ENCODE assay signal across 13 cellular contexts in the genomic region with DNA sequence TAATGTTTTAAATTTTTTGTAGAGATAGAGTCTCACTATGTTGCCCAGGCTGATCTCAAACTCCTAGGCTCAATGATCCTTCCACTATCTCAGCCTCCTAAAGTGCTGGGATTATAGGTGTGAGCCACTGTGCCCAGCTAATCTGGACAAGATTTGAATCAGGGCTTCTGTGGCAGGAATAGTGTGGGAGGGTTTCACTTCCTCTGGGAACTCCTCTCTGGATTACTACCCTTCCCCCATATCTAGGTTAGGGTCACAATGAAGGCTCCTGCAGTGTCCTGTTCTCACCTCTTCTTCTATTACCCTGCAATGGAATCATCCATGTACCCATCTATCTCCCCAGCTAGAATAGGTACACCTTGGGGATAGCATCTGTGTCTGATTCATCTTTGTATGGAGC.
"Had no signal": no experiment of that assay in that cellular context is flagged by ENCODE, and none has a peak within 500 bp of the region (broad histone marks: within the 10 kb centered on the region; RNA-seq: fewer than 3 reads in every experiment).

No MANE protein-coding gene starts in this region.

- DNase-seq: activated CD4-positive, alpha-beta T cell treated with anti-CD3 and anti-CD28 coated beads for 1 hour; activated CD4-positive, alpha-beta T cell treated with anti-CD3 and anti-CD28 coated beads, Interleukin-2, amount 50 U/mL, for 48 hours; activated naive CD4-positive, alpha-beta T cell treated with anti-CD3 and anti-CD28 coated beads, Interleukin-2, amount 10 ng/mL, durations not matched to agents 7 days and 5 days; activated T-cell treated with anti-CD3 and anti-CD28 coated beads, Interleukin-2, amount 50 U/mL, for 1 hour; stimulated activated CD4-positive, alpha-beta T cell treated with anti-CD3 and anti-CD28 coated beads, Interleukin-1b, Interleukin-23, amount 100 ng/mL, for 48 hours; T1000 had no signal

- H3K36me3 ChIP-seq: cardiac muscle cell, neutrophil, thoracic aorta had no signal

- H3K4me3 ChIP-seq: cardiac muscle cell, hepatocyte, thoracic aorta had no signal

- H3K9me3 ChIP-seq: neutrophil, thoracic aorta had no signal

- ATAC-seq: esophagus mucosa, left lobe of liver had no signal

- H3K79me2 ChIP-seq: hepatocyte, parathyroid adenoma had no signal

- H3K27ac Mint-ChIP-seq: activated naive CD4-positive, alpha-beta T cell treated with anti-CD3 and anti-CD28 coated beads, Interleukin-2, amount 10 ng/mL, durations not matched to agents 7 days and 5 days had no signal

- H3K27ac ChIP-seq: cardiac muscle cell, hepatocyte, neutrophil, parathyroid adenoma, thoracic aorta had no signal

- H3K4me1 ChIP-seq: parathyroid adenoma had no signal

- H3K4me3 Mint-ChIP-seq: activated naive CD4-positive, alpha-beta T cell treated with anti-CD3 and anti-CD28 coated beads, Interleukin-2, amount 10 ng/mL, durations not matched to agents 7 days and 5 days had no signal

- H3K27me3 ChIP-seq: cardiac muscle cell, hepatocyte, neutrophil had no signal

- H2AFZ ChIP-seq: hepatocyte, parathyroid adenoma had no signal

- H3K4me2 ChIP-seq: hepatocyte had no signal

- H3K9ac ChIP-seq: parathyroid adenoma had no signal
